Comparison of ENCODE assay signal across 8 cellular contexts in the genomic region with DNA sequence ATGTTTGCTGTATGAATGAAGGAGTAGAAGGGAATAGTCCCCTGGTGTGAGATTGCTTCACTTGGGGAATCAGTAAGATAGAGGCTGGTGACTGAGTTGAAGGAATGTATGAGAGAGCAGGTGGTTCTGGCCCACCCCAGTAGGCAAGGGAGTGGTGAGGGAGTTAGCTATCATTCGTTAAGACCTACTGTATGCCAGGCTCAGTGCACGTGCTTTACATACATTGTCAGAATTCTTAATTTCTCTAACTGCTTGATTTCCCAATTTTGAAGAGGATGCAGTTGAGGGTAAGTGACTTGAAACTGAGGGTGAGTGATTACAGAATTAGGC. TPM values are rescaled to one million over a fixed set of nuclear protein-coding genes. Genes with fewer than 3 reads are reported as not detected.
A peak's percentile ranks its signal among the peaks of the same experiment; 100 is the strongest.
DNase-seq lines count a peak whose midpoint lies in the region; ATAC-seq, FAIRE-seq and TF ChIP-seq lines count a peak whose summit lies in the region.

No MANE protein-coding gene starts in this region.

- no peak for FAIRE-seq in frontal cortex (lab: Jason Lieb, UNC)

- H3K27me3 ChIP-seq in adrenal gland: no peaks in the 10 kb centered on the region
- H3K27me3 ChIP-seq in right lobe of liver: no peaks in the 10 kb centered on the region
- H3K27me3 ChIP-seq in vagina: no peaks in the 10 kb centered on the region

- H3K4me1 ChIP-seq in adrenal gland (replicated peaks in 1 of 2) (peaks cover 6 to 9% of the 10 kb centered on the region in 2 donors), right lobe of liver (peaks cover 0 to 5% (median 0%) of the 10 kb centered on the region in 4 donors), vagina (peaks cover 16% of the 10 kb centered on the region)

- 9 to 21% (median 12%) methylated on average over 2 of the region's 2 CpGs; no CpG with 5 or more reads in 1 of the 4 donors for WGBS in adrenal gland, 4 donors
- 10% methylated on average over 2 of the region's 2 CpGs for WGBS in right lobe of liver (ENCODE audit: insufficient coverage, low coverage, low lambda C conversion rate, missing lambda C conversion rate)

- H3K4me3 ChIP-seq in adrenal gland: peak overlapping the region in 2 of 4 donors; percentile 45 to 90
- H3K4me3 ChIP-seq in right lobe of liver: peak overlapping the region; percentile 73 to 84 (median 74)
- H3K4me3 ChIP-seq in vagina: peak overlapping the region; percentile 59 to 74

- no peaks in the 10 kb centered on the region for H3K36me3 ChIP-seq in adrenal gland (replicated peaks in 1 of 2)
- H3K36me3 ChIP-seq in right lobe of liver: no peaks in the 10 kb centered on the region
- H3K36me3 ChIP-seq in vagina: no peaks in the 10 kb centered on the region

- ATAC-seq in GM18502 (IDR thresholded peaks at IDR 0.05; ENCODE audit: poor library complexity, unreplicated experiment): peak; percentile 2
- peak; percentile 6 for ATAC-seq in HG03460 (IDR thresholded peaks at IDR 0.05; ENCODE audit: unreplicated experiment)
- ATAC-seq in right lobe of liver: no peak

- TF ChIP-seq CTCF in adrenal gland (IDR thresholded peaks at IDR 0.05) (no peak), right lobe of liver (IDR thresholded peaks at IDR 0.05) (no peak), vagina (IDR thresholded peaks at IDR 0.05) (no peak)

- intact Hi-C loops in adrenal gland (cut with DNase I) (no loop called here), right lobe of liver (cut with DNase I) (no loop called here), vagina (cut with DNase I) (no loop called here)

- TF ChIP-seq POLR2A in adrenal gland (IDR thresholded peaks at IDR 0.05): no peak
- no peak for TF ChIP-seq POLR2A in right lobe of liver (IDR thresholded peaks at IDR 0.05)
- no peak for TF ChIP-seq POLR2A in vagina (IDR thresholded peaks at IDR 0.05)

- H3K27ac ChIP-seq in adrenal gland (peak overlapping the region in 3 of 5 donors; percentile 80 to 96 (median 94)), right lobe of liver (peak overlapping the region in 1 of 3 donors; percentile 65), vagina (peak overlapping the region; percentile 85)

- DNase-seq in adrenal gland (no peak), right lobe of liver (no peak), vagina (ENCODE audit: extremely low spot score in 2 of 2) (no peak), NK-92 (lab: John Stamatoyannopoulos, UW; ENCODE audit: unreplicated experiment) (no peak), D341Med (ENCODE audit: low spot score) (no peak), frontal cortex (ENCODE audit: low spot score in 2 of 2) (no peak)

- H3K9me3 ChIP-seq in adrenal gland (replicated peaks in 1 of 3): no peaks in the 10 kb centered on the region
- H3K9me3 ChIP-seq in right lobe of liver: no peaks in the 10 kb centered on the region
- H3K9me3 ChIP-seq in vagina: no peaks in the 10 kb centered on the region

RNA-seq across cellular contexts. Expression of gene VMA21, which starts 0.7 kb away (rescaled TPM):
- total RNA-seq in adrenal gland (10 to 100 TPM; 25.6 to 57.9 (median 36.7) TPM), right lobe of liver (10 to 100 TPM in 5 of 6 experiments, 1 to 10 TPM in 1; 7.8 to 17.8 (median 13.0) TPM), vagina (21.6 TPM), frontal cortex (183 TPM)
- 10 to 100 TPM in 1 of 3 donors, 1 to 10 TPM in 2; 5.0 to 46.2 (median 7.5) TPM for polyA plus RNA-seq in adrenal gland

Comparison
In these comparisons a context has a peak if more than half of its experiments do, and no peak if none do; other contexts are left out.
1. ATAC-seq: peak in GM18502 (single experiment) and HG03460 (single experiment); none in right lobe of liver (0 of 4).